ENCODE assay signal across 18 cellular contexts in the genomic region with DNA sequence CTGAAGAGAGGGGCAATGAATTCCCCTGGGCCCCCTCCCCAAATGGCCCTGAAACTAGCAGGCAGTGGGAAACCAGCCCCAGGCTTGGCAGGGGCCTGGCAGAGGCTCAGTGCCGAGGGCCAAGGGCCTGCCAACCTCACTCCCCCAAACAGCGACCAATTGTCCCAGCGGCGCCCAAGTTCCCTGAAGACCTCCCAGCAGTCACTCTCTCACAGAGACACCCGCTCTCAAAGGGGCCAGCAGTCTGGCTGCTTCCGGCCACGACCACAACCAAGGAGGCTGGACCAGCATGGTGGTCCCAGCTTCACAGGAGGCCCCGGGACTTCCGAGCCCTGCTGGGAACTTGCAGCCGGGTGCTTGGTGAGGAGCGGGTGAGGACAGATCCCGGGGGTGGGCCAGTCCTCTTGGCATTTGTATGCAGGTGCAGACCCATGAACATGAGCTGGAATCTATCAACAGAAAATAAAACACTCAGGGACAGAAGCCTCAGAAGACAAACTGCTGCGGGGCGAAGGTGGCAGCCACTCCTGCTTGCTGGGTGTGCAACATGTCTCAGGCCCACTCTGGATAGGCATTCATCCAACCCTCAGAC. TPM values are rescaled to one million over a fixed set of nuclear protein-coding genes. Genes with fewer than 3 reads are reported as not detected.
DNase-seq lines count a peak whose midpoint lies in the region; FAIRE-seq and TF ChIP-seq lines count a peak whose summit lies in the region.
"Had no signal": no experiment of that assay in that cellular context is flagged by ENCODE, and none has a peak within 500 bp of the region (broad histone marks: within the 10 kb centered on the region; RNA-seq: fewer than 3 reads in every experiment).

No MANE protein-coding gene starts in this region.

- intact Hi-C loops in kidney (cut with DNase I) = no loop called here

- H3K23ac ChIP-seq in trophoblast cell (ENCODE audit: low read length) = no peak overlapping the region

- no peak for TF ChIP-seq CTCF in kidney (IDR thresholded peaks at IDR 0.05; ENCODE audit: borderline replicate concordance, extremely low read depth, insufficient read depth)

- H2BK5ac ChIP-seq in trophoblast cell (ENCODE audit: low read depth, low read length, poor library complexity) = no peak overlapping the region

- no peak overlapping the region for H4K12ac ChIP-seq in trophoblast cell (ENCODE audit: low read depth, low read length)

- H3K14ac ChIP-seq in trophoblast cell (ENCODE audit: low read length) = no peak overlapping the region

- no peak overlapping the region for H3K4ac ChIP-seq in trophoblast cell (ENCODE audit: low read depth, low read length)

- FAIRE-seq in kidney (lab: Jason Lieb, UNC) = no peak
- FAIRE-seq: A204.1 had no signal

- no peaks in the 10 kb centered on the region for H3K79me1 ChIP-seq in trophoblast cell (ENCODE audit: low read length)

- peaks cover 0 to 12% (median 0%) of the 10 kb centered on the region in 11 experiments; a peak in 2 of 22 replicates for H4K20me1 ChIP-seq in BLaER1 treated with 17β-estradiol and CSF1 and Interleukin-3, amounts not matched to agents 10 nM and 100 nM

- no peaks in the 10 kb centered on the region for H3K79me2 ChIP-seq in trophoblast cell (ENCODE audit: control insufficient read depth, insufficient read depth, low read length, poor library complexity)

- peaks cover 0 to 8% (median 0%) of the 10 kb centered on the region in 11 experiments; a peak in 7 of 22 replicates for H3K9me3 ChIP-seq in BLaER1 treated with 17β-estradiol and CSF1 and Interleukin-3, amounts not matched to agents 10 nM and 100 nM (replicated peaks in 1 of 11)
- H3K9me3 ChIP-seq in kidney (ENCODE audit: control insufficient read depth in 1 of 2, low read length in 2 of 2) (no peaks in the 10 kb centered on the region), trophoblast cell (ENCODE audit: insufficient read depth, low read depth, low read length) (no peaks in the 10 kb centered on the region)

- no peaks in the 10 kb centered on the region for H3K36me3 ChIP-seq in BLaER1 treated with 17β-estradiol and CSF1 and Interleukin-3, amounts not matched to agents 10 nM and 100 nM
- H3K36me3 ChIP-seq in kidney (ENCODE audit: control insufficient read depth in 1 of 2, insufficient read depth in 2 of 2, low read length in 2 of 2) = no peaks in the 10 kb centered on the region
- no peaks in the 10 kb centered on the region for H3K36me3 ChIP-seq in trophoblast cell (ENCODE audit: control insufficient read depth in 1 of 2, insufficient read depth in 2 of 2, low read length in 2 of 2)

- H3K4me1 ChIP-seq in BLaER1 treated with 17β-estradiol and CSF1 and Interleukin-3, amounts not matched to agents 10 nM and 100 nM = peaks cover 6 to 64% (median 39%) of the 10 kb centered on the region in 10 experiments; a peak in 18 of 20 replicates
- H3K4me1 ChIP-seq in kidney (ENCODE audit: control insufficient read depth in 1 of 2, insufficient read depth in 1 of 2, low read depth in 1 of 2, low read length in 2 of 2) (peaks cover 4 to 6% of the 10 kb centered on the region in 2 donors), trophoblast cell (ENCODE audit: control insufficient read depth in 1 of 2, insufficient read depth in 2 of 2, low read length in 2 of 2) (no peaks in the 10 kb centered on the region)

- no peak overlapping the region for H4K91ac ChIP-seq in trophoblast cell (ENCODE audit: low read depth, low read length)

- DNase-seq in kidney = peak; percentile 64
- peak in 26 of 49 donors; percentile 26 to 83 (median 46) for DNase-seq in substantia nigra (lab: John Stamatoyannopoulos, UW)
- DNase-seq in NOMO-1 (lab: John Stamatoyannopoulos, UW; ENCODE audit: unreplicated experiment in 2 of 2) = no peak
- DNase-seq in trophoblast cell = no peak
- no peak for DNase-seq in NCI-H524 (lab: John Stamatoyannopoulos, UW)
- DNase-seq: CD4-positive, alpha-beta T cell; COR-L47; DMS 273 treated with DMSO at 0.1 percent for 48 hours; DMS79 treated with DMSO at 0.1 percent for 48 hours; Kasumi-1; NCI-H1694 treated with DMSO at 0.1 percent for 48 hours; NCI-H2081 treated with DMSO at 0.1 percent for 48 hours; NCI-H446; SIG-M5 had no signal

- no peak overlapping the region for H2BK120ac ChIP-seq in trophoblast cell (ENCODE audit: insufficient read depth, low read length, poor library complexity)

- no peak overlapping the region for H4K8ac ChIP-seq in trophoblast cell (ENCODE audit: low read depth, low read length)

- no CpG with 5 or more reads among the region's 14 CpGs for WGBS in trophoblast cell (ENCODE audit: extremely low coverage, insufficient coverage, insufficient read length)

- 0 out of 22 replicates have a peak overlapping the region, but pooled peaks of 1 of the 11 experiments have one; percentile 20 for H3K9ac ChIP-seq in BLaER1 treated with 17β-estradiol and CSF1 and Interleukin-3, amounts not matched to agents 10 nM and 100 nM
- no peak overlapping the region for H3K9ac ChIP-seq in kidney (ENCODE audit: low read length in 2 of 2)
- H3K9ac ChIP-seq in trophoblast cell (ENCODE audit: low read length) = no peak overlapping the region

- H2BK12ac ChIP-seq in trophoblast cell (ENCODE audit: low read length) = no peak overlapping the region

- no peak overlapping the region for H3K18ac ChIP-seq in trophoblast cell (ENCODE audit: low read length)

- peak overlapping the region in 9 of 11 experiments; percentile 9 to 53 (median 39); a peak in 12 of 22 replicates for H3K4me2 ChIP-seq in BLaER1 treated with 17β-estradiol and CSF1 and Interleukin-3, amounts not matched to agents 10 nM and 100 nM
- no peak overlapping the region for H3K4me2 ChIP-seq in trophoblast cell (ENCODE audit: low read length)

- H2AFZ ChIP-seq in trophoblast cell (ENCODE audit: insufficient read depth, low read length, poor library complexity) = no peak overlapping the region

- H3K4me3 ChIP-seq in BLaER1 treated with 17β-estradiol and CSF1 and Interleukin-3, amounts not matched to agents 10 nM and 100 nM = no peak overlapping the region
- H3K4me3 ChIP-seq in kidney (ENCODE audit: low read length in 2 of 2) (no peak overlapping the region), trophoblast cell (ENCODE audit: low read depth, low read length) (no peak overlapping the region)
- H3K4me3 ChIP-seq: GM12878 had no signal

- H3K27ac ChIP-seq in BLaER1 treated with 17β-estradiol and CSF1 and Interleukin-3, amounts not matched to agents 10 nM and 100 nM = 0 out of 22 replicates have a peak overlapping the region, but pooled peaks of 2 of the 11 experiments have one; percentile 1 to 16
- H3K27ac ChIP-seq in angular gyrus (ENCODE audit: low read depth, low read length) = peak overlapping the region; percentile 41
- H3K27ac ChIP-seq in kidney (ENCODE audit: low read depth in 2 of 2, low read length in 2 of 2) = no peak overlapping the region
- H3K27ac ChIP-seq in substantia nigra (ENCODE audit: low read depth, low read length, poor library complexity, severe bottlenecking) = no peak overlapping the region
- H3K27ac ChIP-seq in trophoblast cell (ENCODE audit: low read depth, low read length) = no peak overlapping the region

- H3K27me3 ChIP-seq in BLaER1 treated with 17β-estradiol and CSF1 and Interleukin-3, amounts not matched to agents 10 nM and 100 nM = peaks cover 0 to 17% (median 0%) of the 10 kb centered on the region in 11 experiments; a peak in 6 of 22 replicates
- no peaks in the 10 kb centered on the region for H3K27me3 ChIP-seq in trophoblast cell (ENCODE audit: insufficient read depth, low read length)

- H2AK5ac ChIP-seq in trophoblast cell (ENCODE audit: low read length) = no peak overlapping the region

RNA-seq across cellular contexts. Expression of gene SIRPA, which starts 17.5 kb away (rescaled TPM):
- 46.6 TPM for total RNA-seq in kidney
- polyA plus RNA-seq in kidney (ENCODE audit: insufficient read depth, low read depth, low replicate concordance) = 24.7 TPM
- 15.7 and 15.8 TPM in 2 replicates for polyA plus RNA-seq in trophoblast cell (2013)

Comparison
In these comparisons a context has a peak if more than half of its experiments do, and no peak if none do; other contexts are left out.
1. DNase-seq: peak in kidney (single experiment) and substantia nigra (26 of 49); none in NOMO-1 (0 of 2), trophoblast cell (0 of 2) and NCI-H524 (0 of 2).